ENCODE assay signal across 19 cellular contexts in genomic region chr7:87944547-87944946, GRCh38. TPM values are rescaled to one million over a fixed set of nuclear protein-coding genes. Genes with fewer than 3 reads are reported as not detected.
DNase-seq lines count a peak whose midpoint lies in the region; ATAC-seq and TF ChIP-seq lines count a peak whose summit lies in the region.
"Had no signal": no experiment of that assay in that cellular context is flagged by ENCODE, and none has a peak within 500 bp of the region (broad histone marks: within the 10 kb centered on the region; RNA-seq: fewer than 3 reads in every experiment).

No MANE protein-coding gene starts in this region.

- H3K4me1 ChIP-seq in Caco-2 (peaks cover 14% of the 10 kb centered on the region), H9 (ENCODE audit: insufficient read depth, low read length) (no peaks in the 10 kb centered on the region), Loucy (ENCODE audit: insufficient read depth, low read length, poor library complexity, severe bottlenecking) (peaks cover 16% of the 10 kb centered on the region)
- H3K4me1 ChIP-seq: Peyer's patch had no signal

- no peak overlapping the region for H3K56ac ChIP-seq in H9 (ENCODE audit: insufficient read length, low read depth, low read length)

- TF ChIP-seq CTCF in Caco-2 (IDR thresholded peaks at IDR 0.05; ENCODE audit: insufficient read depth in 1 of 2, low read depth in 1 of 2, low read length in 1 of 2, severe bottlenecking in 1 of 2, unreplicated experiment in 1 of 2), result no peak
- no peak for TF ChIP-seq CTCF in H9 (conservative IDR thresholded peaks at IDR 0.05)
- TF ChIP-seq CTCF in Loucy (conservative IDR thresholded peaks at IDR 0.05; ENCODE audit: low read length), result no peak

- no CpG with 5 or more reads among the region's 3 CpGs for whole genome bisulfite sequencing in H9 (ENCODE audit: extremely low coverage, insufficient read length, low lambda C conversion rate)

- H3K18ac ChIP-seq in H9 (ENCODE audit: insufficient read length, low read depth, low read length), result no peak overlapping the region

- H3K27ac Mint-ChIP-seq in Caco-2 (ENCODE audit: unreplicated experiment) (peak overlapping the region; percentile 27), H9 (peak overlapping the region; percentile 31 to 62 (median 57); a peak in 3 of 7 replicates)
- H3K27ac Mint-ChIP-seq: T-helper 17 cell had no signal

- intact Hi-C loops in Caco-2 (cut with micrococcal nuclease; ENCODE audit: unreplicated experiment), result no loop called here

- H3K23ac ChIP-seq in H9 (ENCODE audit: insufficient read length, low read depth, low read length), result no peak overlapping the region

- H3K4me1 Mint-ChIP-seq in Caco-2 (ENCODE audit: low read depth, unreplicated experiment) (peaks cover 11% of the 10 kb centered on the region), H9 (no peaks in the 10 kb centered on the region)

- H3K9ac ChIP-seq in H9 (ENCODE audit: extremely low read depth, insufficient read length, low read length) (no peak overlapping the region), Loucy (ENCODE audit: low read depth, low read length, poor library complexity, severe bottlenecking) (no peak overlapping the region)

- no peaks in the 10 kb centered on the region for H3K79me1 ChIP-seq in H9 (ENCODE audit: insufficient read depth, low read depth, low read length, poor library complexity, severe bottlenecking)

- H4K20me1 ChIP-seq in H9 (ENCODE audit: control insufficient read depth, insufficient read depth, insufficient read length) (no peaks in the 10 kb centered on the region), Loucy (ENCODE audit: insufficient read depth, low read length, poor library complexity, severe bottlenecking) (no peaks in the 10 kb centered on the region)

- H3K79me2 ChIP-seq in H9 (ENCODE audit: insufficient read depth, low read length) (no peaks in the 10 kb centered on the region), Loucy (ENCODE audit: insufficient read depth, low read length) (peaks cover 4% of the 10 kb centered on the region; the same call in 1 of the 2 replicates)

- peak; percentile 45 for ATAC-seq in GM18909 (IDR thresholded peaks at IDR 0.05; ENCODE audit: poor library complexity, unreplicated experiment)
- ATAC-seq: SK-N-SH treated with all-trans-retinoic acid at 6 μM for 48 hours, T-helper 17 cell had no signal

- H3K4me3 Mint-ChIP-seq in Caco-2 (ENCODE audit: unreplicated experiment) (no peak overlapping the region), H9 (no peak overlapping the region)
- H3K4me3 Mint-ChIP-seq: CD4-positive, CD25-positive, alpha-beta regulatory T cell; T-helper 17 cell had no signal

- H3F3A ChIP-seq in Loucy (ENCODE audit: low read depth), result no peaks in the 10 kb centered on the region

- H2AK5ac ChIP-seq in H9 (ENCODE audit: insufficient read length, low read length), result no peak overlapping the region

- POLR2A ChIA-PET in Caco-2 (lab: Charles Lee), result interaction anchor here (0.7 kb wide), 1 partner anchor 142 kb away, joined by 5 read pairs; no protein-coding TSS in a partner anchor

- H3K9me3 ChIP-seq in Caco-2 (no peaks in the 10 kb centered on the region), H9 (ENCODE audit: control insufficient read depth, low read depth, low read length) (no peaks in the 10 kb centered on the region), Loucy (ENCODE audit: insufficient read depth, low read depth, low read length) (no peaks in the 10 kb centered on the region)
- H3K9me3 ChIP-seq: MG63, Peyer's patch had no signal

- H2BK5ac ChIP-seq in H9 (ENCODE audit: insufficient read length, low read length), result no peak overlapping the region

- H2BK15ac ChIP-seq in H9 (ENCODE audit: low read depth, low read length), result no peak overlapping the region

- no peaks in the 10 kb centered on the region for H3K36me3 ChIP-seq in Caco-2 (ENCODE audit: control insufficient read depth, insufficient read depth, low read length)
- no peaks in the 10 kb centered on the region for H3K36me3 ChIP-seq in Loucy (ENCODE audit: insufficient read depth, low read length)
- H3K36me3 ChIP-seq: MG63, Peyer's patch had no signal

- no peak overlapping the region for H3K27ac ChIP-seq in H9 (ENCODE audit: insufficient read length, low read depth, low read length)
- H3K27ac ChIP-seq: Peyer's patch had no signal

- H4K8ac ChIP-seq in H9 (replicated peaks; ENCODE audit: insufficient read length, low read depth, low read length), result no peak overlapping the region

- CTCF ChIA-PET in Caco-2 (lab: Charles Lee), result interaction anchor here (1.0 kb wide), 1 partner anchor 10 kb away, joined by 5 read pairs; no protein-coding TSS in a partner anchor

- no peak overlapping the region for H2BK12ac ChIP-seq in H9 (ENCODE audit: insufficient read length, low read depth, low read length)

- no peak overlapping the region for H2BK20ac ChIP-seq in H9 (ENCODE audit: low read depth, low read length, poor library complexity, severe bottlenecking)

- H3K27me3 Mint-ChIP-seq in Caco-2 (ENCODE audit: insufficient read depth, unreplicated experiment) (no peaks in the 10 kb centered on the region), H9 (ENCODE audit: low read depth) (no peaks in the 10 kb centered on the region)
- H3K27me3 Mint-ChIP-seq: T-helper 17 cell had no signal

- peak overlapping the region; percentile 42 for H4K5ac ChIP-seq in H9 (ENCODE audit: insufficient read length, low read depth, low read length)

- no peaks in the 10 kb centered on the region for H3K36me3 Mint-ChIP-seq in Caco-2 (ENCODE audit: insufficient read depth, unreplicated experiment)
- H3K36me3 Mint-ChIP-seq in H9 (ENCODE audit: insufficient read depth in 1 of 3, low read depth in 3 of 3), result peaks cover 0 to 1% (median 0%) of the 10 kb centered on the region in 3 experiments; a peak in 2 of 7 replicates
- H3K36me3 Mint-ChIP-seq: CD4-positive, CD25-positive, alpha-beta regulatory T cell had no signal

- H3K27me3 ChIP-seq in Caco-2 (replicated peaks; ENCODE audit: control insufficient read depth, insufficient read depth, low read length) (no peaks in the 10 kb centered on the region), H9 (ENCODE audit: insufficient read depth, low read length) (no peaks in the 10 kb centered on the region), Loucy (ENCODE audit: insufficient read depth, low read length, poor library complexity, severe bottlenecking) (no peaks in the 10 kb centered on the region)
- H3K27me3 ChIP-seq: MG63, Peyer's patch had no signal

- no peak overlapping the region for H3T11ph ChIP-seq in H9 (ENCODE audit: low read length)

- H3K4ac ChIP-seq in H9 (ENCODE audit: low read depth, low read length), result no peak overlapping the region

- no peaks in the 10 kb centered on the region for H3K9me2 ChIP-seq in Loucy (replicated peaks; ENCODE audit: low read depth, low read length)

- BruUV-seq in Caco-2 (replicated peaks; lab: Mats Ljungman, UMichigan), result no TSS peak

- H3K4me2 ChIP-seq in H9 (ENCODE audit: insufficient read depth, insufficient read length, low read length) (no peak overlapping the region), Loucy (ENCODE audit: low read depth, low read length, poor library complexity, severe bottlenecking) (peak overlapping the region; percentile 35)

- no peak overlapping the region for H2BK120ac ChIP-seq in H9 (ENCODE audit: low read depth, low read length, poor library complexity, severe bottlenecking)

- H3K9me3 Mint-ChIP-seq in Caco-2 (ENCODE audit: unreplicated experiment) (no peaks in the 10 kb centered on the region), H9 (no peaks in the 10 kb centered on the region)

- no peak overlapping the region for H3K14ac ChIP-seq in H9 (ENCODE audit: insufficient read depth, low read length)

- no peaks in the 10 kb centered on the region for H3K23me2 ChIP-seq in H9 (ENCODE audit: insufficient read length, low read depth, low read length, poor library complexity, severe bottlenecking)

- DNase-seq in Caco-2 (no peak), H9 (no peak), dermis blood vessel endothelial cell (no peak), cerebellum (ENCODE audit: low spot score) (no peak), LoVo (ENCODE audit: low spot score) (no peak)
- no peak for DNase-seq in stimulated activated CD4-positive, alpha-beta T cell treated with anti-CD3 and anti-CD28 coated beads, Interleukin-2, amount 100 ng/mL, for 48 hours
- DNase-seq: Calu3; CD4-positive, CD25-positive, alpha-beta regulatory T cell; KG1; MG63; NCI-H1092 treated with DMSO at 0.1 percent for 48 hours; NCI-H187 treated with DMSO at 0.1 percent for 48 hours; NCI-H774; Peyer's patch; Right ventricle myocardium superior; T-helper 17 cell had no signal

- no peak overlapping the region for H3K4me3 ChIP-seq in Caco-2 (ENCODE audit: low read depth, low read length)
- H3K4me3 ChIP-seq in Loucy (ENCODE audit: low read length, poor library complexity, severe bottlenecking), result no peak overlapping the region
- H3K4me3 ChIP-seq: MG63, Peyer's patch had no signal

- no peak overlapping the region for H4K91ac ChIP-seq in H9 (ENCODE audit: insufficient read length, low read depth, low read length)

- H2AFZ ChIP-seq in H9 (ENCODE audit: low read length) (no peak overlapping the region), Loucy (ENCODE audit: low read length) (no peak overlapping the region)

RNA-seq across cellular contexts. Expression of gene ADAM22, which starts 10.5 kb away (rescaled TPM):
- 10.1 and 15.7 TPM in 2 replicates for total RNA-seq in Caco-2 (2022)
- total RNA-seq in H9 (2021), result 8.6 and 8.7 TPM in 2 replicates
- total RNA-seq in dermis blood vessel endothelial cell, result 1.1 and 2.0 TPM in 2 replicates
- 111 TPM for total RNA-seq in cerebellum
